In genomic region chr11:126111458-126112116, GRCh38 we compare ENCODE assay signal across 14 cellular contexts. TPM values are rescaled to one million over a fixed set of nuclear protein-coding genes. Genes with fewer than 3 reads are reported as not detected.
A peak's percentile ranks its signal among the peaks of the same experiment; 100 is the strongest.
DNase-seq lines count a peak whose midpoint lies in the region; ATAC-seq and TF ChIP-seq lines count a peak whose summit lies in the region.
"Had no signal": no experiment of that assay in that cellular context is flagged by ENCODE, and none has a peak within 500 bp of the region (broad histone marks: within the 10 kb centered on the region; RNA-seq: fewer than 3 reads in every experiment).

No MANE protein-coding gene starts in this region.

- TF ChIP-seq CTCF in VCaP (conservative IDR thresholded peaks at IDR 0.05) = no peak
- TF ChIP-seq CTCF in brain microvascular endothelial cell (IDR thresholded peaks at IDR 0.05; ENCODE audit: low read depth, low read length, missing control alignments) = no peak

- H3K4me3 ChIP-seq in subcutaneous abdominal adipose tissue (ENCODE audit: low read depth in 1 of 5, low read length in 5 of 5) = no peak overlapping the region
- H3K4me3 ChIP-seq in brain microvascular endothelial cell (ENCODE audit: low read depth, low read length) = no peak overlapping the region
- H3K4me3 ChIP-seq: A549, dorsolateral prefrontal cortex, esophagus muscularis mucosa had no signal

- ATAC-seq in HG02798 (IDR thresholded peaks at IDR 0.05; ENCODE audit: poor library complexity, unreplicated experiment) (no peak), HG03378 (IDR thresholded peaks at IDR 0.05; ENCODE audit: unreplicated experiment) (no peak)
- ATAC-seq: A549 had no signal

- H3K4me1 ChIP-seq in subcutaneous abdominal adipose tissue (ENCODE audit: control insufficient read depth in 5 of 5, insufficient read depth in 5 of 5, low read length in 5 of 5) = peaks cover 14 to 62% (median 60%) of the 10 kb centered on the region in 5 donors

- no peaks in the 10 kb centered on the region for H3K9me3 ChIP-seq in subcutaneous abdominal adipose tissue (ENCODE audit: control insufficient read depth in 5 of 5, low read length in 5 of 5)
- H3K9me3 ChIP-seq: A549, esophagus muscularis mucosa had no signal

- DNase-seq in NCI-H2196 (lab: John Stamatoyannopoulos, UW; ENCODE audit: unreplicated experiment) (peak; percentile 38), NCI-H2196 treated with DMSO at 0.1 percent for 48 hours (lab: John Stamatoyannopoulos, UW; ENCODE audit: unreplicated experiment) (no peak), myocyte (ENCODE audit: low read depth) (peak; percentile 69), brain microvascular endothelial cell (no peak)
- DNase-seq: activated CD4-positive, CD25-positive, alpha-beta regulatory T cell; NCI-H526; RPMI8226 had no signal

- H3K27me3 ChIP-seq in subcutaneous abdominal adipose tissue (ENCODE audit: control insufficient read depth in 5 of 5, insufficient read depth in 4 of 5, low read length in 5 of 5) (no peaks in the 10 kb centered on the region), brain microvascular endothelial cell (replicated peaks) (no peaks in the 10 kb centered on the region)
- H3K27me3 ChIP-seq: dorsolateral prefrontal cortex, esophagus muscularis mucosa had no signal

- H3K27ac ChIP-seq in VCaP (peak overlapping the region; percentile 22; the same call in 1 of the 2 replicates), subcutaneous abdominal adipose tissue (ENCODE audit: low read depth, low read length) (peak overlapping the region; percentile 97), brain microvascular endothelial cell (no peak overlapping the region)
- H3K27ac ChIP-seq: A549 had no signal

- in situ Hi-C loops in brain microvascular endothelial cell (cut with HindIII; ENCODE audit: low pct_ligation_motif_present, low sequenced_read_pairs) = no loop called here

- H3K9ac ChIP-seq in subcutaneous abdominal adipose tissue (ENCODE audit: low read length in 5 of 5) = no peak overlapping the region

- H3K36me3 ChIP-seq in subcutaneous abdominal adipose tissue (ENCODE audit: control insufficient read depth in 5 of 5, insufficient read depth in 5 of 5, low read length in 5 of 5) (no peaks in the 10 kb centered on the region), brain microvascular endothelial cell (replicated peaks) (no peaks in the 10 kb centered on the region)
- H3K36me3 ChIP-seq: esophagus muscularis mucosa had no signal

RNA-seq across cellular contexts. Expression of gene CDON, which starts 48.9 kb away (rescaled TPM):
- total RNA-seq in myocyte = 73.4 and 147 TPM in 2 replicates
- 22.6 TPM for polyA plus RNA-seq in myocyte (2012)

Comparison
In these comparisons a context has a peak if more than half of its experiments do, and no peak if none do; other contexts are left out.
1. DNase-seq: peak in NCI-H2196 (single experiment) and myocyte (single experiment); none in NCI-H2196 treated with DMSO at 0.1 percent for 48 hours (single experiment) and brain microvascular endothelial cell (single experiment).